Comparison of ENCODE assay signal across 2 cellular contexts in genomic region chr16:66705790-66706505, GRCh38.
A peak's percentile ranks its signal among the peaks of the same experiment; 100 is the strongest.
TF ChIP-seq lines count a peak whose summit lies in the region.

No MANE protein-coding gene starts in this region.

TF ChIP-seq in liver, 16 proteins besides CTCF, POLR2A, EP300 and RAD21:
- no peak for TF ChIP-seq RXRA (IDR thresholded peaks at IDR 0.05)
- no peak for TF ChIP-seq EGR1 (IDR thresholded peaks at IDR 0.05; ENCODE audit: low read depth in 2 of 2)
- no peak for TF ChIP-seq ZBTB33 (IDR thresholded peaks at IDR 0.05)
- no peak for TF ChIP-seq NR2F2 (IDR thresholded peaks at IDR 0.05)
- no peak for TF ChIP-seq REST (IDR thresholded peaks at IDR 0.05)
- TF ChIP-seq SP1 (IDR thresholded peaks at IDR 0.05): peak; percentile 16
- TF ChIP-seq FOXA1 (IDR thresholded peaks at IDR 0.05): no peak

TF ChIP-seq in HepG2, 621 proteins besides CTCF, POLR2A, EP300 and RAD21:
- TF ChIP-seq ZFY (CRISPR knock-in tag; IDR thresholded peaks at IDR 0.05): no peak
- TF ChIP-seq HMG20A (CRISPR knock-in tag; IDR thresholded peaks at IDR 0.05; ENCODE audit: borderline replicate concordance): no peak
- TF ChIP-seq ZNF660 (CRISPR knock-in tag; IDR thresholded peaks at IDR 0.05; ENCODE audit: borderline replicate concordance, low read depth): no peak
- no peak for TF ChIP-seq ZNF383 (CRISPR knock-in tag; IDR thresholded peaks at IDR 0.05; ENCODE audit: borderline replicate concordance)
